ENCODE assay signal across 8 cellular contexts in genomic region chr12:57755454-57756372, GRCh38. TPM values are rescaled to one million over a fixed set of nuclear protein-coding genes. Genes with fewer than 3 reads are reported as not detected.
A peak's percentile ranks its signal among the peaks of the same experiment; 100 is the strongest.
DNase-seq lines count a peak whose midpoint lies in the region; ATAC-seq and TF ChIP-seq lines count a peak whose summit lies in the region.

No MANE protein-coding gene starts in this region.

- no peaks in the 10 kb centered on the region for H3K9me3 Mint-ChIP-seq in stimulated activated naive CD8-positive, alpha-beta T cell treated with anti-CD3 and anti-CD28 coated beads, Interleukin-15, amount 100 ng/mL, for 72 hours

- peaks cover 57% of the 10 kb centered on the region for H3K79me2 ChIP-seq in OCI-LY3 (ENCODE audit: low read length)

- H3K4me3 ChIP-seq in OCI-LY3 (ENCODE audit: low read length) (peak overlapping the region; percentile 82), astrocyte of the spinal cord (ENCODE audit: low read depth, low read length) (peak overlapping the region; percentile 46), kidney epithelial cell (ENCODE audit: low read depth, low read length) (peak overlapping the region; percentile 62)

- in situ Hi-C loops in GM13976 (cut with MboI; ENCODE audit: low sequenced_read_pairs, unreplicated experiment) (no loop called here), astrocyte of the spinal cord (cut with HindIII; ENCODE audit: low sequenced_read_pairs) (no loop called here)

- H3K4me1 ChIP-seq in OCI-LY3 (ENCODE audit: low read length), result peaks cover 30% of the 10 kb centered on the region

- H3K4me3 Mint-ChIP-seq in stimulated activated naive CD8-positive, alpha-beta T cell treated with anti-CD3 and anti-CD28 coated beads, Interleukin-15, amount 100 ng/mL, for 72 hours, result peak overlapping the region; percentile 92 to 93

- H3K36me3 ChIP-seq in OCI-LY3 (replicated peaks; ENCODE audit: low read depth, low read length), result peaks cover 41% of the 10 kb centered on the region
- peaks cover 3% of the 10 kb centered on the region for H3K36me3 ChIP-seq in kidney epithelial cell (ENCODE audit: control insufficient read depth, insufficient read depth, low read length)

- H3K9ac ChIP-seq in OCI-LY3 (ENCODE audit: low read length), result peak overlapping the region; percentile 94

- H2AFZ ChIP-seq in OCI-LY3 (ENCODE audit: low read depth, low read length), result no peak overlapping the region

- no peaks in the 10 kb centered on the region for H3K27me3 Mint-ChIP-seq in stimulated activated naive CD8-positive, alpha-beta T cell treated with anti-CD3 and anti-CD28 coated beads, Interleukin-15, amount 100 ng/mL, for 72 hours

- peak overlapping the region; percentile 99 for H3K4me2 ChIP-seq in OCI-LY3 (ENCODE audit: low read length)

- no peak for ATAC-seq in stimulated activated naive CD8-positive, alpha-beta T cell treated with anti-CD3 and anti-CD28 coated beads, Interleukin-15, amount 100 ng/mL, for 72 hours
- ATAC-seq in HG03045 (IDR thresholded peaks at IDR 0.05; ENCODE audit: unreplicated experiment), result no peak
- ATAC-seq in HG02885 (IDR thresholded peaks at IDR 0.05; ENCODE audit: poor library complexity, unreplicated experiment), result no peak

- no peaks in the 10 kb centered on the region for H3K9me3 ChIP-seq in OCI-LY3 (ENCODE audit: insufficient read depth, low read length)

- peak overlapping the region; percentile 31 to 87 for H3K27ac Mint-ChIP-seq in stimulated activated naive CD8-positive, alpha-beta T cell treated with anti-CD3 and anti-CD28 coated beads, Interleukin-15, amount 100 ng/mL, for 72 hours

- H4K20me1 ChIP-seq in OCI-LY3 (ENCODE audit: insufficient read depth, low read length), result peaks cover 19% of the 10 kb centered on the region

- DNase-seq in GM13976 (ENCODE audit: low spot score), result peak; percentile 61
- no peak for DNase-seq in astrocyte of the spinal cord (ENCODE audit: low read depth, low spot score)
- DNase-seq in kidney epithelial cell (ENCODE audit: low read depth), result no peak
- no peak for DNase-seq in stimulated activated naive CD8-positive, alpha-beta T cell treated with anti-CD3 and anti-CD28 coated beads, Interleukin-15, amount 100 ng/mL, for 72 hours
- DNase-seq in DMS79 treated with DMSO at 0.1 percent for 48 hours (lab: John Stamatoyannopoulos, UW), result no peak

- TF ChIP-seq CTCF in GM13976 (IDR thresholded peaks at IDR 0.05; ENCODE audit: borderline replicate concordance, control extremely low read depth, extremely low read depth, insufficient read depth, missing control alignments), result no peak
- TF ChIP-seq CTCF in OCI-LY3 (IDR thresholded peaks at IDR 0.05; ENCODE audit: low read depth, low read length), result no peak
- no peak for TF ChIP-seq CTCF in astrocyte of the spinal cord (IDR thresholded peaks at IDR 0.05; ENCODE audit: low read depth, low read length)
- no peak for TF ChIP-seq CTCF in kidney epithelial cell (IDR thresholded peaks at IDR 0.05; ENCODE audit: insufficient read depth, low read length, poor library complexity, severe bottlenecking)

- H3K27ac ChIP-seq in OCI-LY3 (ENCODE audit: low read length), result peak overlapping the region; percentile 92

- H3K27me3 ChIP-seq in OCI-LY3 (ENCODE audit: low read depth, low read length), result no peaks in the 10 kb centered on the region
- H3K27me3 ChIP-seq in kidney epithelial cell (ENCODE audit: control insufficient read depth, insufficient read depth, low read length), result no peaks in the 10 kb centered on the region

- peaks cover 64% of the 10 kb centered on the region for H3K4me1 Mint-ChIP-seq in stimulated activated naive CD8-positive, alpha-beta T cell treated with anti-CD3 and anti-CD28 coated beads, Interleukin-15, amount 100 ng/mL, for 72 hours

RNA-seq across cellular contexts. Expression of gene MARCHF9, which starts 0.8 kb away (rescaled TPM):
- total RNA-seq in kidney epithelial cell, result 15.1 and 16.7 TPM in 2 replicates

RNA-seq across cellular contexts. Expression of gene CDK4, which starts 3.6 kb away (rescaled TPM):
- total RNA-seq in kidney epithelial cell, result 257 and 298 TPM in 2 replicates

RNA-seq across cellular contexts. Expression of gene TSPAN31, which starts 10.9 kb away (rescaled TPM):
- 39.6 and 77.1 TPM in 2 replicates for total RNA-seq in kidney epithelial cell

RNA-seq across cellular contexts. Expression of gene CYP27B1, which starts 11.2 kb away (rescaled TPM):
- 4.3 and 5.2 TPM in 2 replicates for total RNA-seq in kidney epithelial cell

RNA-seq across cellular contexts. Expression of gene METTL1, which starts 16.2 kb away (rescaled TPM):
- 20.3 and 22.4 TPM in 2 replicates for total RNA-seq in kidney epithelial cell
